Comparison of ENCODE assay signal across 16 cellular contexts in the genomic region with DNA sequence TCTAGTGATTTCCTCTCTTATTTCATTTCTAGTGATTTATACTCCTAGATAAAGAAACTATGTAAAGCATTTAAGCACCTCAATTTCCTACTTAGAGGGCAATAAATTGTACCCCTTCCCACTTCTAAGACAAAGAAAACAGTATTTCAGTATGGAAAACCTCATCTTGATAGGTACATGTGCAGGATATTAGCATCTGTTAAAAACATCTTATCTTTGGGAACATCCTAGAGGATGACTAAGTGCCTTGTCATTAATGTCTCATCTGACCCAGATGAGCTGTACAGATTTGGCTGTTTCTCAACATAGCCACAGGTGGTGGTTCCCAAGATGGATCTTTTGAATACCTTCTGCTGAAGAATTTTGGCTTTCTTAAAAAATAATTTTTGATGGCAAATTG. TPM values are rescaled to one million over a fixed set of nuclear protein-coding genes. Genes with fewer than 3 reads are reported as not detected.
DNase-seq lines count a peak whose midpoint lies in the region; ATAC-seq and TF ChIP-seq lines count a peak whose summit lies in the region.
"Had no signal": no experiment of that assay in that cellular context is flagged by ENCODE, and none has a peak within 500 bp of the region (broad histone marks: within the 10 kb centered on the region; RNA-seq: fewer than 3 reads in every experiment).

No MANE protein-coding gene starts in this region.

- H2BK15ac ChIP-seq in mesenchymal stem cell (ENCODE audit: low read depth, poor library complexity, severe bottlenecking), result no peak overlapping the region

- no peak overlapping the region for H3K9ac ChIP-seq in mesenchymal stem cell (ENCODE audit: low read length)

- H3K9me3 ChIP-seq in MG63 (no peaks in the 10 kb centered on the region), mesenchymal stem cell (ENCODE audit: control insufficient read depth, low read length) (no peaks in the 10 kb centered on the region), OCI-LY7 (ENCODE audit: low read length) (no peaks in the 10 kb centered on the region)
- H3K9me3 ChIP-seq: prostate gland, tibial nerve had no signal

- H3K14ac ChIP-seq in mesenchymal stem cell (ENCODE audit: low read length in 2 of 2), result no peak overlapping the region

- H2AFZ ChIP-seq in mesenchymal stem cell (ENCODE audit: low read depth, low read length), result no peak overlapping the region
- no peak overlapping the region for H2AFZ ChIP-seq in OCI-LY7 (ENCODE audit: low read length)

- intact Hi-C loops in OCI-LY7 (cut with micrococcal nuclease; ENCODE audit: unreplicated experiment), result no loop called here

- H3K4me1 Mint-ChIP-seq in mesothelial cell of epicardium, result peaks cover 2% of the 10 kb centered on the region
- H3K4me1 Mint-ChIP-seq: activated naive CD8-positive, alpha-beta T cell treated with anti-CD3 and anti-CD28 coated beads for 36 hours had no signal

- H3K27me3 ChIP-seq in BJ (ENCODE audit: control insufficient read depth, insufficient read depth, low read length) (peaks cover 9% of the 10 kb centered on the region), MG63 (peaks cover 16% of the 10 kb centered on the region), mesenchymal stem cell (ENCODE audit: control insufficient read depth in 1 of 2, insufficient read depth in 1 of 2, low read length in 2 of 2) (peaks cover 0 to 9% of the 10 kb centered on the region in 2 experiments)
- H3K27me3 ChIP-seq: tibial nerve had no signal

- H2BK5ac ChIP-seq in mesenchymal stem cell (ENCODE audit: low read depth, low read length, poor library complexity, severe bottlenecking), result no peak overlapping the region

- H3K4me3 ChIP-seq in BJ (ENCODE audit: low read depth, low read length), result no peak overlapping the region
- no peak overlapping the region for H3K4me3 ChIP-seq in MG63
- no peak overlapping the region for H3K4me3 ChIP-seq in choroid plexus epithelial cell (ENCODE audit: low read depth, low read length)
- H3K4me3 ChIP-seq in mesenchymal stem cell (ENCODE audit: insufficient read depth in 1 of 2, low read depth in 1 of 2, low read length in 2 of 2), result no peak overlapping the region
- H3K4me3 ChIP-seq in OCI-LY7 (ENCODE audit: low read depth, low read length, poor library complexity, severe bottlenecking), result no peak overlapping the region
- H3K4me3 ChIP-seq: GM12878, prostate gland, tibial nerve had no signal

- no peaks in the 10 kb centered on the region for H3K9me3 Mint-ChIP-seq in mesothelial cell of epicardium
- H3K9me3 Mint-ChIP-seq: activated naive CD8-positive, alpha-beta T cell treated with anti-CD3 and anti-CD28 coated beads for 36 hours had no signal

- H3K4me2 ChIP-seq in mesenchymal stem cell (ENCODE audit: low read length, poor library complexity, severe bottlenecking) (no peak overlapping the region), OCI-LY7 (ENCODE audit: low read length) (no peak overlapping the region)

- no TSS peak for BruUV-seq in OCI-LY7 (replicated peaks; lab: Mats Ljungman, UMichigan)

- no peak for ATAC-seq in GM21529 (IDR thresholded peaks at IDR 0.05; ENCODE audit: unreplicated experiment)
- ATAC-seq: GM12878 had no signal

- H3K27ac Mint-ChIP-seq in mesothelial cell of epicardium, result no peak overlapping the region
- H3K27ac Mint-ChIP-seq: activated naive CD8-positive, alpha-beta T cell treated with anti-CD3 and anti-CD28 coated beads for 36 hours had no signal

- H3K27me3 Mint-ChIP-seq in mesothelial cell of epicardium (ENCODE audit: low read depth), result peaks cover 64% of the 10 kb centered on the region

- POLR2A ChIA-PET in BJ (lab: Charles Lee), result no interaction called here
- POLR2A ChIA-PET in OCI-LY7 (lab: Charles Lee), result no interaction called here

- H4K20me1 ChIP-seq in OCI-LY7 (ENCODE audit: insufficient read depth, low read length), result no peaks in the 10 kb centered on the region

- H3K27ac ChIP-seq in mesenchymal stem cell (ENCODE audit: low read length, poor library complexity, severe bottlenecking), result no peak overlapping the region
- no peak overlapping the region for H3K27ac ChIP-seq in OCI-LY7 (ENCODE audit: low read depth, low read length, poor library complexity, severe bottlenecking)
- H3K27ac ChIP-seq: prostate gland, tibial nerve, VCaP had no signal

- H3K36me3 Mint-ChIP-seq in mesothelial cell of epicardium, result no peaks in the 10 kb centered on the region
- H3K36me3 Mint-ChIP-seq: activated naive CD8-positive, alpha-beta T cell treated with anti-CD3 and anti-CD28 coated beads for 36 hours had no signal

- H3K23ac ChIP-seq in mesenchymal stem cell (ENCODE audit: low read length in 2 of 2), result no peak overlapping the region

- TF ChIP-seq CTCF in BJ (IDR thresholded peaks at IDR 0.05; ENCODE audit: insufficient read depth, low read depth, low read length) (no peak), choroid plexus epithelial cell (conservative IDR thresholded peaks at IDR 0.05; ENCODE audit: low read depth, low read length) (no peak), mesothelial cell of epicardium (IDR thresholded peaks at IDR 0.05; ENCODE audit: unreplicated experiment) (no peak), GM13977 (IDR thresholded peaks at IDR 0.05; ENCODE audit: extremely low read depth, insufficient read depth, missing control alignments) (no peak), OCI-LY7 (conservative IDR thresholded peaks at IDR 0.05; ENCODE audit: low read length) (no peak)

- CTCF ChIA-PET in BJ (lab: Yijun Ruan, JAX), result no interaction called here
- CTCF ChIA-PET in OCI-LY7 (lab: Charles Lee; ENCODE audit: unreplicated experiment), result no interaction called here

- H3K18ac ChIP-seq in mesenchymal stem cell (ENCODE audit: low read depth in 1 of 2, low read length in 2 of 2), result no peak overlapping the region

- no peak overlapping the region for H4K8ac ChIP-seq in mesenchymal stem cell (ENCODE audit: low read length)

- H4K91ac ChIP-seq in mesenchymal stem cell (ENCODE audit: low read length), result no peak overlapping the region

- H2BK120ac ChIP-seq in mesenchymal stem cell (ENCODE audit: low read depth, low read length), result no peak overlapping the region

- in situ Hi-C loops in GM13977 (cut with MboI; ENCODE audit: low pct_unique_long_range_greater_than_20kb, low sequenced_read_pairs, unreplicated experiment), result no loop called here

- DNase-seq in BJ (ENCODE audit: low read depth) (peak; percentile 7), MG63 (peak; percentile 35), choroid plexus epithelial cell (ENCODE audit: low read depth) (peak; percentile 83), mesenchymal stem cell (peak; percentile 9), mesothelial cell of epicardium (ENCODE audit: low spot score in 2 of 2, unreplicated experiment in 2 of 2) (no peak), GM13977 (ENCODE audit: low spot score) (no peak), OCI-LY7 (ENCODE audit: low spot score) (no peak)
- DNase-seq: activated naive CD8-positive, alpha-beta T cell treated with anti-CD3 and anti-CD28 coated beads for 36 hours; DMS79 treated with DMSO at 0.1 percent for 48 hours; kidney glomerular epithelial cell; NCI-H2107 had no signal

- no peak overlapping the region for H3K4me3 Mint-ChIP-seq in mesothelial cell of epicardium
- H3K4me3 Mint-ChIP-seq: activated naive CD8-positive, alpha-beta T cell treated with anti-CD3 and anti-CD28 coated beads for 36 hours had no signal

- no peak overlapping the region for H2AK5ac ChIP-seq in mesenchymal stem cell (ENCODE audit: low read length, severe bottlenecking)

- no peaks in the 10 kb centered on the region for H3K79me2 ChIP-seq in OCI-LY7 (ENCODE audit: insufficient read depth, low read depth, low read length)

- H3K4me1 ChIP-seq in mesenchymal stem cell (ENCODE audit: control insufficient read depth, insufficient read depth, low read depth, low read length) (no peaks in the 10 kb centered on the region), OCI-LY7 (ENCODE audit: insufficient read depth, low read length, poor library complexity, severe bottlenecking) (no peaks in the 10 kb centered on the region)
- H3K4me1 ChIP-seq: prostate gland had no signal

- H2BK12ac ChIP-seq in mesenchymal stem cell (ENCODE audit: low read length in 2 of 2), result no peak overlapping the region

- H3K79me1 ChIP-seq in mesenchymal stem cell (replicated peaks; ENCODE audit: low read length, poor library complexity, severe bottlenecking), result no peaks in the 10 kb centered on the region

- no peak overlapping the region for H3K4ac ChIP-seq in mesenchymal stem cell (ENCODE audit: low read depth in 1 of 2, low read length in 2 of 2)

- H3K36me3 ChIP-seq in BJ (ENCODE audit: control insufficient read depth, insufficient read depth, low read length) (no peaks in the 10 kb centered on the region), MG63 (no peaks in the 10 kb centered on the region), mesenchymal stem cell (ENCODE audit: control insufficient read depth in 1 of 2, insufficient read depth in 2 of 2, low read depth in 1 of 2, low read length in 2 of 2) (no peaks in the 10 kb centered on the region), OCI-LY7 (ENCODE audit: insufficient read depth, low read length) (no peaks in the 10 kb centered on the region)
- H3K36me3 ChIP-seq: prostate gland, tibial nerve had no signal

- H3K9me2 ChIP-seq in OCI-LY7 (ENCODE audit: insufficient read depth, low read length), result no peaks in the 10 kb centered on the region

RNA-seq across cellular contexts. Expression of a gene that starts 5.7 kb away (rescaled TPM):
- not detected in 2 replicates for polyA plus RNA-seq in BJ (2011; rRNA removed)
- polyA minus RNA-seq in BJ (2011; rRNA and poly(A)+ RNA removed), result not detected in 2 replicates
- total RNA-seq in MG63 (2014; rRNA removed; shearing (Covaris generic); ENCODE audit: low replicate concordance), result not detected in 2 replicates
- 0.03 TPM for polyA plus RNA-seq in mesenchymal stem cell (2013, experiment 1 of 2)
- 0.04 TPM for polyA plus RNA-seq in mesenchymal stem cell (2013, experiment 2 of 2)
- total RNA-seq in mesothelial cell of epicardium (2.8 to 4.1 TPM (median 3.0 TPM) in 3 replicates), OCI-LY7 (2022) (not detected in 2 replicates)
- total RNA-seq in OCI-LY7 (2014; rRNA removed; shearing (Covaris generic)), result not detected in 2 replicates
- total RNA-seq: activated naive CD8-positive, alpha-beta T cell treated with anti-CD3 and anti-CD28 coated beads for 36 hours had no signal

Comparison
In these comparisons a context has a peak if more than half of its experiments do, and no peak if none do; other contexts are left out.
1. DNase-seq: peak in BJ (single experiment), MG63 (single experiment), choroid plexus epithelial cell (single experiment) and mesenchymal stem cell (single experiment); none in mesothelial cell of epicardium (0 of 2), GM13977 (single experiment) and OCI-LY7 (single experiment).